1 cellular context compared by ENCODE assay signal in genomic region chr16:28924762-28925385, GRCh38.
TF ChIP-seq lines count a peak whose summit lies in the region.

RABEP2 (minus strand) TSS chr16:28925238; CDS start chr16:28925163, 75 bp downstream.

TF ChIP-seq in HepG2, 621 proteins besides CTCF, POLR2A, EP300 and RAD21 (continued from another document and continues in another):
- no peak; the same call in 1 of the 2 replicates for TF ChIP-seq SALL2 (CRISPR knock-in tag; IDR thresholded peaks at IDR 0.05)
- peak; percentile 96 for TF ChIP-seq ZNF639 (CRISPR knock-in tag; conservative IDR thresholded peaks at IDR 0.05)
- TF ChIP-seq LCORL (IDR thresholded peaks at IDR 0.05), result no peak
- peak; percentile 74 for TF ChIP-seq LCORL (CRISPR knock-in tag; IDR thresholded peaks at IDR 0.05)
- 0 out of 2 replicates have a peak, but pooled peaks have one; percentile 77 for TF ChIP-seq ZNF276 (CRISPR knock-in tag; IDR thresholded peaks at IDR 0.05; ENCODE audit: low read depth)
- TF ChIP-seq ZEB1 (IDR thresholded peaks at IDR 0.05; ENCODE audit: insufficient replicate concordance, low read depth), result peak; percentile 99
- 0 out of 2 replicates have a peak, but pooled peaks have one; percentile 13 for TF ChIP-seq ELF4 (CRISPR knock-in tag; IDR thresholded peaks at IDR 0.05; ENCODE audit: borderline replicate concordance)
- TF ChIP-seq PBX3 (CRISPR knock-in tag; IDR thresholded peaks at IDR 0.05; ENCODE audit: borderline replicate concordance), result no peak
- no peak for TF ChIP-seq SMARCC2 (IDR thresholded peaks at IDR 0.05)
- TF ChIP-seq TAF15 (IDR thresholded peaks at IDR 0.05; ENCODE audit: low read depth, low read length, poor library complexity, severe bottlenecking), result no peak
- TF ChIP-seq KAT2B (IDR thresholded peaks at IDR 0.05; ENCODE audit: borderline replicate concordance, low read depth, low read length), result no peak
- peak; percentile 61; the same call in 1 of the 2 replicates for TF ChIP-seq PHF20 (CRISPR knock-in tag; IDR thresholded peaks at IDR 0.05)
- no peak for TF ChIP-seq BCL6 (CRISPR knock-in tag; IDR thresholded peaks at IDR 0.05)
- TF ChIP-seq ZNF574 (CRISPR knock-in tag; IDR thresholded peaks at IDR 0.05), result no peak; the same call in 1 of the 2 replicates
- no peak for TF ChIP-seq CHD4 (IDR thresholded peaks at IDR 0.05; ENCODE audit: borderline replicate concordance, low read length)
- TF ChIP-seq ATAD3A (CRISPR knock-in tag; IDR thresholded peaks at IDR 0.05), result no peak
- no peak for TF ChIP-seq ZNF510 (CRISPR knock-in tag; IDR thresholded peaks at IDR 0.05; ENCODE audit: low read depth)
- TF ChIP-seq ZNF33B (CRISPR knock-in tag; IDR thresholded peaks at IDR 0.05), result no peak; the same call in 1 of the 2 replicates
- no peak for TF ChIP-seq ZSCAN25 (CRISPR knock-in tag; IDR thresholded peaks at IDR 0.05)
- TF ChIP-seq ZNF562 (CRISPR knock-in tag; IDR thresholded peaks at IDR 0.05; ENCODE audit: borderline replicate concordance), result no peak
- TF ChIP-seq ZNF281 (CRISPR knock-in tag; IDR thresholded peaks at IDR 0.05; ENCODE audit: borderline replicate concordance), result peak; percentile 72; the same call in 1 of the 2 replicates
- TF ChIP-seq ZBED4 (CRISPR knock-in tag; IDR thresholded peaks at IDR 0.05; ENCODE audit: borderline replicate concordance), result no peak
- TF ChIP-seq SPEN (CRISPR knock-in tag; IDR thresholded peaks at IDR 0.05; ENCODE audit: low read depth), result peak; percentile 79
- no peak for TF ChIP-seq GTF2F1 (IDR thresholded peaks at IDR 0.05; ENCODE audit: low read length)
- no peak for TF ChIP-seq MATR3 (CRISPR knock-in tag; IDR thresholded peaks at IDR 0.05)
- TF ChIP-seq ZFP91 (CRISPR knock-in tag; IDR thresholded peaks at IDR 0.05; ENCODE audit: borderline replicate concordance), result peak; percentile 87
- peak; percentile 87; the same call in 1 of the 2 replicates for TF ChIP-seq KDM5A (IDR thresholded peaks at IDR 0.05; ENCODE audit: borderline replicate concordance, low read length)
- TF ChIP-seq ZNF713 (CRISPR knock-in tag; IDR thresholded peaks at IDR 0.05), result no peak
- TF ChIP-seq ARNTL (CRISPR knock-in tag; IDR thresholded peaks at IDR 0.05), result 0 out of 2 replicates have a peak, but pooled peaks have one; percentile 21
- no peak for TF ChIP-seq ZNF17 (CRISPR knock-in tag; IDR thresholded peaks at IDR 0.05)
- peak; percentile 74 for TF ChIP-seq ZNF687 (CRISPR knock-in tag; IDR thresholded peaks at IDR 0.05)
- TF ChIP-seq RFX5 (IDR thresholded peaks at IDR 0.05; ENCODE audit: low read depth, low read length), result no peak
- TF ChIP-seq ZNF557 (CRISPR knock-in tag; IDR thresholded peaks at IDR 0.05), result 0 out of 2 replicates have a peak, but pooled peaks have one; percentile 72
- TF ChIP-seq ZKSCAN8 (CRISPR knock-in tag; IDR thresholded peaks at IDR 0.05; ENCODE audit: borderline replicate concordance), result no peak
- TF ChIP-seq POLR2AphosphoS2 (IDR thresholded peaks at IDR 0.05; ENCODE audit: low read depth, low read length), result no peak
- peak; percentile 72 for TF ChIP-seq AGO1 (IDR thresholded peaks at IDR 0.05; ENCODE audit: low read depth, low read length, poor library complexity, severe bottlenecking)
- TF ChIP-seq RFXAP (CRISPR knock-in tag; IDR thresholded peaks at IDR 0.05; ENCODE audit: borderline replicate concordance), result peak; percentile 53; the same call in 1 of the 2 replicates
- no peak for TF ChIP-seq EEA1 (CRISPR knock-in tag; IDR thresholded peaks at IDR 0.05; ENCODE audit: borderline replicate concordance)
- TF ChIP-seq TFAP4 (IDR thresholded peaks at IDR 0.05; ENCODE audit: borderline replicate concordance, low read depth), result peak; percentile 5; the same call in 1 of the 2 replicates
- no peak for TF ChIP-seq RFX3 (CRISPR knock-in tag; IDR thresholded peaks at IDR 0.05)
